In genomic region chr5:141084487-141084989, GRCh38 we compare ENCODE assay signal across 8 cellular contexts. TPM values are rescaled to one million over a fixed set of nuclear protein-coding genes. Genes with fewer than 3 reads are reported as not detected.
A peak's percentile ranks its signal among the peaks of the same experiment; 100 is the strongest.
DNase-seq lines count a peak whose midpoint lies in the region; ATAC-seq, FAIRE-seq and TF ChIP-seq lines count a peak whose summit lies in the region.

No MANE protein-coding gene starts in this region.

- H3K9me3 Mint-ChIP-seq in activated naive CD4-positive, alpha-beta T cell treated with anti-CD3 and anti-CD28 coated beads for 36 hours, result peaks cover 4% of the 10 kb centered on the region
- H3K9me3 Mint-ChIP-seq in glutamatergic neuron (ENCODE audit: unreplicated experiment), result peaks cover 1% of the 10 kb centered on the region

- intact Hi-C loops in activated naive CD4-positive, alpha-beta T cell treated with anti-CD3 and anti-CD28 coated beads for 36 hours (cut with micrococcal nuclease), result loop anchor here (1.0 to 10.0 kb wide), 4 partner anchors 88 to 480 kb away; partner anchors contain the start of genes PCDHB7 and TAF7

- H3K27me3 Mint-ChIP-seq in activated naive CD4-positive, alpha-beta T cell treated with anti-CD3 and anti-CD28 coated beads for 36 hours (ENCODE audit: low read depth), result peaks cover 23% of the 10 kb centered on the region
- H3K27me3 Mint-ChIP-seq in glutamatergic neuron (ENCODE audit: unreplicated experiment), result peaks cover 2% of the 10 kb centered on the region

- peak; percentile 29; the same call in 1 of the 2 replicates for TF ChIP-seq POLR2A in H54 (IDR thresholded peaks at IDR 0.05; ENCODE audit: low read depth, low read length)

- FAIRE-seq in H54 (lab: Jason Lieb, UNC), result peak; percentile 96

- CTCF ChIA-PET in activated naive CD4-positive, alpha-beta T cell treated with anti-CD3 and anti-CD28 coated beads for 36 hours (lab: Charles Lee), result interaction anchor here (1.0 kb wide), 1 partner anchor 278 kb away, joined by 4 read pairs; no protein-coding TSS in a partner anchor

- no peak for ATAC-seq in GM18511 (IDR thresholded peaks at IDR 0.05; ENCODE audit: unreplicated experiment)

- H3K4me3 Mint-ChIP-seq in activated naive CD4-positive, alpha-beta T cell treated with anti-CD3 and anti-CD28 coated beads for 36 hours, result peak overlapping the region; percentile 85
- H3K4me3 Mint-ChIP-seq in glutamatergic neuron (ENCODE audit: unreplicated experiment), result peak overlapping the region; percentile 99

- peak; percentile 70 for DNase-seq in AG08395 (ENCODE audit: low spot score)
- DNase-seq in H54 (ENCODE audit: insufficient read length, low spot score), result peak; percentile 44
- peak; percentile 74 for DNase-seq in OCI-M1 (lab: John Stamatoyannopoulos, UW)
- peak; percentile 77 for DNase-seq in activated naive CD4-positive, alpha-beta T cell treated with anti-CD3 and anti-CD28 coated beads for 36 hours
- peak; percentile 72 for DNase-seq in glutamatergic neuron
- DNase-seq in occipital lobe (lab: John Stamatoyannopoulos, UW), result peak; percentile 6
- DNase-seq in D341Med (ENCODE audit: low spot score), result no peak

- no peak overlapping the region for H3K27ac Mint-ChIP-seq in activated naive CD4-positive, alpha-beta T cell treated with anti-CD3 and anti-CD28 coated beads for 36 hours
- H3K27ac Mint-ChIP-seq in glutamatergic neuron (ENCODE audit: unreplicated experiment), result peak overlapping the region; percentile 97

- no peak for TF ChIP-seq CTCF in glutamatergic neuron (IDR thresholded peaks at IDR 0.05; ENCODE audit: partially characterized antibody, unreplicated experiment)

- H3K4me1 Mint-ChIP-seq in activated naive CD4-positive, alpha-beta T cell treated with anti-CD3 and anti-CD28 coated beads for 36 hours (ENCODE audit: low read depth), result peaks cover 6% of the 10 kb centered on the region
- no peaks in the 10 kb centered on the region for H3K4me1 Mint-ChIP-seq in glutamatergic neuron (ENCODE audit: low read depth, unreplicated experiment)

- H3K36me3 Mint-ChIP-seq in activated naive CD4-positive, alpha-beta T cell treated with anti-CD3 and anti-CD28 coated beads for 36 hours (ENCODE audit: low read depth), result peaks cover 2% of the 10 kb centered on the region
- H3K36me3 Mint-ChIP-seq in glutamatergic neuron (ENCODE audit: unreplicated experiment), result peaks cover 9% of the 10 kb centered on the region

RNA-seq across cellular contexts. Expression of gene PCDHB2, which starts 9.9 kb away (rescaled TPM):
- not detected for total RNA-seq in activated naive CD4-positive, alpha-beta T cell treated with anti-CD3 and anti-CD28 coated beads for 36 hours
- total RNA-seq in glutamatergic neuron (ENCODE audit: unreplicated experiment) (103 TPM), occipital lobe (14.2 TPM)

RNA-seq across cellular contexts. Expression of gene PCDHB3, which starts 15.7 kb away (rescaled TPM):
- not detected for total RNA-seq in activated naive CD4-positive, alpha-beta T cell treated with anti-CD3 and anti-CD28 coated beads for 36 hours
- total RNA-seq in glutamatergic neuron (ENCODE audit: unreplicated experiment) (36.9 TPM), occipital lobe (10.3 TPM)

RNA-seq across cellular contexts. Expression of gene PCDHB1, which starts 33.4 kb away (rescaled TPM):
- not detected for total RNA-seq in activated naive CD4-positive, alpha-beta T cell treated with anti-CD3 and anti-CD28 coated beads for 36 hours
- not detected for total RNA-seq in glutamatergic neuron (ENCODE audit: unreplicated experiment)
- 0.31 TPM for total RNA-seq in occipital lobe

RNA-seq across cellular contexts. Expression of gene PCDHB4, which starts 37.1 kb away (rescaled TPM):
- not detected for total RNA-seq in activated naive CD4-positive, alpha-beta T cell treated with anti-CD3 and anti-CD28 coated beads for 36 hours
- 7.8 TPM for total RNA-seq in glutamatergic neuron (ENCODE audit: unreplicated experiment)
- 4.7 TPM for total RNA-seq in occipital lobe

RNA-seq across cellular contexts. Expression of gene PCDHB5, which starts 50.5 kb away (rescaled TPM):
- not detected for total RNA-seq in activated naive CD4-positive, alpha-beta T cell treated with anti-CD3 and anti-CD28 coated beads for 36 hours
- 72.2 TPM for total RNA-seq in glutamatergic neuron (ENCODE audit: unreplicated experiment)
- total RNA-seq in occipital lobe, result 9.7 TPM

Comparison
In these comparisons a context has a peak if more than half of its experiments do, and no peak if none do; other contexts are left out.
1. RNA of gene PCDHB2, which starts 9.9 kb away (total RNA-seq): 103 TPM in glutamatergic neuron (single experiment) and 14.2 TPM in occipital lobe (single experiment); not detected in activated naive CD4-positive, alpha-beta T cell treated with anti-CD3 and anti-CD28 coated beads for 36 hours; every median in the first group is over 10 times any median in the second.
2. RNA of gene PCDHB3, which starts 15.7 kb away (total RNA-seq): 36.9 TPM in glutamatergic neuron (single experiment) and 10.3 TPM in occipital lobe (single experiment); not detected in activated naive CD4-positive, alpha-beta T cell treated with anti-CD3 and anti-CD28 coated beads for 36 hours; every median in the first group is over 10 times any median in the second.